8 cellular contexts compared by ENCODE assay signal in genomic region chr20:50731055-50731929, GRCh38. TPM values are rescaled to one million over a fixed set of nuclear protein-coding genes. Genes with fewer than 3 reads are reported as not detected.
A peak's percentile ranks its signal among the peaks of the same experiment; 100 is the strongest.
DNase-seq lines count a peak whose midpoint lies in the region; ATAC-seq and TF ChIP-seq lines count a peak whose summit lies in the region.

Gene PARD6B, plus strand, starts transcription at chr20:50731580. Its CDS starts 207 bp downstream, at chr20:50731787.

- intact Hi-C loops in left ventricle myocardium superior (cut with micrococcal nuclease) = no loop called here

- peak within 1 kb of the TSS; percentile 97 for H3K27ac Mint-ChIP-seq in progenitor cell of endocrine pancreas

- peak; percentile 92 for DNase-seq in NCI-H1694 (lab: John Stamatoyannopoulos, UW)
- DNase-seq in T-helper 1 cell = peak; percentile 99 to 100 (median 99)
- peak in 55 of 56 donors; percentile 54 to 97 (median 91) for DNase-seq in amygdala (lab: John Stamatoyannopoulos, UW)
- DNase-seq in left ventricle myocardium superior = peak; percentile 98
- DNase-seq in progenitor cell of endocrine pancreas (ENCODE audit: low spot score, unreplicated experiment) = peak; percentile 99
- DNase-seq in ureter (ENCODE audit: low spot score) = peak; percentile 97

- TF ChIP-seq CTCF in progenitor cell of endocrine pancreas (IDR thresholded peaks at IDR 0.05; ENCODE audit: unreplicated experiment) = no peak

- H3K4me1 Mint-ChIP-seq in progenitor cell of endocrine pancreas (ENCODE audit: low read depth) = peaks cover 41% of the 10 kb centered on the region

- peaks cover 8% of the 10 kb centered on the region for H3K36me3 Mint-ChIP-seq in progenitor cell of endocrine pancreas (ENCODE audit: insufficient read depth)

- peak within 1 kb of the TSS; percentile 94 for H3K4me3 Mint-ChIP-seq in progenitor cell of endocrine pancreas (ENCODE audit: low read depth)

- ATAC-seq in GM18502 (IDR thresholded peaks at IDR 0.05; ENCODE audit: poor library complexity, unreplicated experiment) (peak; percentile 89), HG02938 (IDR thresholded peaks at IDR 0.05; ENCODE audit: unreplicated experiment) (peak; percentile 84), left ventricle myocardium superior (peak; percentile 96)

- no peaks in the 10 kb centered on the region for H3K9me3 Mint-ChIP-seq in progenitor cell of endocrine pancreas (ENCODE audit: low read depth)

- H3K27me3 Mint-ChIP-seq in progenitor cell of endocrine pancreas = no peaks in the 10 kb centered on the region

RNA-seq across cellular contexts. Expression of gene PARD6B, which starts in this region (rescaled TPM):
- total RNA-seq in left ventricle myocardium superior (7.1 TPM), progenitor cell of endocrine pancreas (29.7 and 32.9 TPM in 2 replicates), ureter (27.0 TPM)

Comparison
In these comparisons a context has a peak if more than half of its experiments do, and no peak if none do; other contexts are left out.
1. Peak in every context shown above with its lines: DNase-seq and ATAC-seq.